In the genomic region with DNA sequence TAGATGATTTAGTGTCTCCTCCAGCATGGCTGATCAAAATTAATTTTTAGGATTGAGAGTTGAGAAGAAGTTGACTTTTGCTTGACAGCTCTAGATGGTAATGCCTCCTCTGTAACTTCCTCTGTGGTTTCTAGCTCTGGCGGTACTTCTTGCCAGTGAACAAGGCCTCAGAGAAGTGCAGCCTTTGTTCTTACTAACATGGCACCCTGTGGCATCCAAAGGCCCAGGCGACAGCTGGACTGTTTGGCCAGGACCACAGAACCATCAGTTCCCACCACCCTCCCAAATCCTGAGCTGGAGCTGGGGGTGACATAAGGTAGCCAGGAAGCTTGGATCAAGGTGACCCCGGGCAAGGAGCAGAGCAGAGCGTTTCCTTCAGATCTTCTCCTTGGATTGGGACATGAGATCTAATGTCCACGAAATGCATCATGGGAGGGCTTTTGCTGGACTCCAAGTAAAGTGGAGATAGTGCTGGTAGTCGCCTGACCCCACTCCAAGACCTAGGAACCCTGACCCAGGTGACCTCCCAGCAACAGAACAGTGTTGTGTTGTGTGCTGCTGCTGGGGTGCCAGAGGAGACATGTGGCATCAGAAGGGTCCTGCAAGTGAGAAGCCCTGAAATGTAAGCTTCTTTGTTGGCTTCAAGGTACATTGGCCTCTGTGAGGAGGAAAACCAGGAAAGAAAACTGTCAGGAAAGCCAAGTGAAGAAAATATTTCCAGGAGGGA, we compare ENCODE assay signal across 9 cellular contexts. TPM values are rescaled to one million over a fixed set of nuclear protein-coding genes. Genes with fewer than 3 reads are reported as not detected.
DNase-seq lines count a peak whose midpoint lies in the region; ATAC-seq, FAIRE-seq and TF ChIP-seq lines count a peak whose summit lies in the region.
"Had no signal": no experiment of that assay in that cellular context is flagged by ENCODE, and none has a peak within 500 bp of the region (broad histone marks: within the 10 kb centered on the region; RNA-seq: fewer than 3 reads in every experiment).

No MANE protein-coding gene starts in this region.

- H3K27ac Mint-ChIP-seq in T-helper 17 cell (peak overlapping the region; percentile 98), natural killer cell (peak overlapping the region; percentile 97 to 98), mesothelial cell of epicardium (no peak overlapping the region)

- FAIRE-seq in urothelium cell line (lab: Jason Lieb, UNC) = no peak
- FAIRE-seq: pancreas had no signal

- H3K9me3 Mint-ChIP-seq in natural killer cell = no peaks in the 10 kb centered on the region
- H3K9me3 Mint-ChIP-seq in mesothelial cell of epicardium = no peaks in the 10 kb centered on the region

- ATAC-seq in GM18517 (IDR thresholded peaks at IDR 0.05; ENCODE audit: unreplicated experiment) = peak; percentile 34
- ATAC-seq in HG02759 (IDR thresholded peaks at IDR 0.05; ENCODE audit: unreplicated experiment) = peak; percentile 45
- ATAC-seq in T-helper 17 cell = peak; percentile 63
- peak; percentile 49 to 76 (median 67) for ATAC-seq in natural killer cell

- no peak for TF ChIP-seq CTCF in natural killer cell (IDR thresholded peaks at IDR 0.05)
- no peak for TF ChIP-seq CTCF in mesothelial cell of epicardium (IDR thresholded peaks at IDR 0.05; ENCODE audit: unreplicated experiment)

- intact Hi-C loops in natural killer cell (cut with micrococcal nuclease) = loop anchor here (10.0 kb wide), 2 partner anchors 375 to 675 kb away; partner anchors contain the start of genes MASTL and YME1L1

- H3K36me3 Mint-ChIP-seq in T-helper 17 cell (ENCODE audit: low read depth) = peaks cover 2% of the 10 kb centered on the region
- H3K36me3 Mint-ChIP-seq in natural killer cell = no peaks in the 10 kb centered on the region
- H3K36me3 Mint-ChIP-seq in mesothelial cell of epicardium = no peaks in the 10 kb centered on the region

- H3K9me3 ChIP-seq in T-helper 17 cell (ENCODE audit: control insufficient read depth, low read length, poor library complexity, severe bottlenecking) = no peaks in the 10 kb centered on the region
- H3K9me3 ChIP-seq: pancreas had no signal

- H3K4me1 Mint-ChIP-seq in T-helper 17 cell = peaks cover 47% of the 10 kb centered on the region
- H3K4me1 Mint-ChIP-seq in natural killer cell = peaks cover 64 to 69% of the 10 kb centered on the region in 2 donors
- H3K4me1 Mint-ChIP-seq in mesothelial cell of epicardium = no peaks in the 10 kb centered on the region

- peak in 1 of 3 donors; percentile 23 for DNase-seq in T-helper 17 cell
- no peak for DNase-seq in natural killer cell
- no peak for DNase-seq in T-helper 9 cell
- DNase-seq in kidney glomerular epithelial cell (lab: John Stamatoyannopoulos, UW) = no peak
- no peak for DNase-seq in urothelium cell line (ENCODE audit: low spot score)
- DNase-seq in mesothelial cell of epicardium (ENCODE audit: low spot score in 2 of 2, unreplicated experiment in 2 of 2) = no peak
- DNase-seq: pancreas had no signal

- H3K4me3 Mint-ChIP-seq in T-helper 17 cell (peak overlapping the region; percentile 78), natural killer cell (peak overlapping the region; percentile 76), mesothelial cell of epicardium (no peak overlapping the region)

- H3K27me3 Mint-ChIP-seq in T-helper 17 cell = no peaks in the 10 kb centered on the region
- H3K27me3 Mint-ChIP-seq in natural killer cell (ENCODE audit: low read depth in 2 of 2) = no peaks in the 10 kb centered on the region
- no peaks in the 10 kb centered on the region for H3K27me3 Mint-ChIP-seq in mesothelial cell of epicardium (ENCODE audit: low read depth)

RNA-seq across cellular contexts. Expression of gene APBB1IP, which starts 41.8 kb away (rescaled TPM):
- total RNA-seq in T-helper 17 cell (10 to 100 TPM; 73.9 to 77.1 TPM), natural killer cell (100 to 1,000 TPM in 2 of 3 donors, 10 to 100 TPM in 1; 92.5 to 119 (median 100) TPM), mesothelial cell of epicardium (0.20 to 0.22 TPM in 2 of 3 replicates, not detected in the other)

Comparison
In these comparisons a context has a peak if more than half of its experiments do, and no peak if none do; other contexts are left out.
1. RNA of gene APBB1IP, which starts 41.8 kb away (total RNA-seq): 92.5 to 119 TPM in natural killer cell and 73.9 to 77.1 TPM in T-helper 17 cell; 0.20 to 0.22 TPM in mesothelial cell of epicardium; every median in the first group is over 10 times any median in the second.
2. Peak in every context shown above with its lines, with median percentiles within 50 percentile points of each other: ATAC-seq.